Comparison of ENCODE assay signal across 8 cellular contexts in genomic region chr17:56891751-56892150, GRCh38. TPM values are rescaled to one million over a fixed set of nuclear protein-coding genes. Genes with fewer than 3 reads are reported as not detected.
DNase-seq lines count a peak whose midpoint lies in the region; ATAC-seq, FAIRE-seq and TF ChIP-seq lines count a peak whose summit lies in the region.

No MANE protein-coding gene starts in this region.

- POLR2A ChIA-PET in Caco-2 (lab: Charles Lee), result no interaction called here
- POLR2A ChIA-PET in WTC11 (lab: Charles Lee), result no interaction called here
- POLR2A ChIA-PET in H1 (lab: Charles Lee; ENCODE audit: partially characterized antibody), result interaction anchor here (1.0 kb wide), 1 partner anchor 14 kb away, joined by 3 read pairs; no protein-coding TSS in a partner anchor

- peaks cover 0 to 2% of the 10 kb centered on the region in 2 experiments for H4K20me1 ChIP-seq in H1 (replicated peaks in 1 of 2; ENCODE audit: control insufficient read depth in 1 of 2, insufficient read depth in 2 of 2, low read length in 2 of 2)

- H3K9me3 ChIP-seq in Caco-2, result no peaks in the 10 kb centered on the region; the same call in 1 of the 2 replicates
- peaks cover 13 to 16% of the 10 kb centered on the region in 2 experiments for H3K9me3 ChIP-seq in H1 (ENCODE audit: insufficient read depth in 2 of 2, low read depth in 1 of 2, low read length in 1 of 2)
- peaks cover 9% of the 10 kb centered on the region for H3K9me3 ChIP-seq in psoas muscle
- peaks cover 8 to 13% of the 10 kb centered on the region in 2 donors for H3K9me3 ChIP-seq in neuronal stem cell (replicated peaks in 1 of 2; ENCODE audit: control insufficient read depth in 2 of 2, insufficient read depth in 1 of 2, low read depth in 1 of 2, low read length in 2 of 2)

- H3K27me3 ChIP-seq in Caco-2 (replicated peaks; ENCODE audit: control insufficient read depth, insufficient read depth, low read length), result no peaks in the 10 kb centered on the region
- no peaks in the 10 kb centered on the region; a peak in 1 of 7 replicates for H3K27me3 ChIP-seq in H1 (replicated peaks in 1 of 4; ENCODE audit: control insufficient read depth in 3 of 4, extremely low read depth in 1 of 4, insufficient read depth in 3 of 4, low read length in 3 of 4)
- H3K27me3 ChIP-seq in psoas muscle (ENCODE audit: insufficient read depth in 3 of 3, low read length in 2 of 3), result no peaks in the 10 kb centered on the region
- no peaks in the 10 kb centered on the region for H3K27me3 ChIP-seq in neuronal stem cell (ENCODE audit: control insufficient read depth in 3 of 3, insufficient read depth in 3 of 3, low read depth in 1 of 3, low read length in 3 of 3)

- H2BK120ac ChIP-seq in H1 (replicated peaks; ENCODE audit: low read depth, low read length) (no peak overlapping the region), neuronal stem cell (ENCODE audit: low read depth, low read length) (no peak overlapping the region)

- no peak overlapping the region for H2BK12ac ChIP-seq in H1 (ENCODE audit: low read depth, low read length)
- no peak overlapping the region for H2BK12ac ChIP-seq in neuronal stem cell (ENCODE audit: low read length)

- CTCF ChIA-PET in Caco-2 (lab: Charles Lee), result no interaction called here
- CTCF ChIA-PET in WTC11 (lab: Charles Lee), result interaction anchor here (0.6 to 2.1 kb wide), 8 partner anchors 12 to 176 kb away, joined by 3 to 7 read pairs (median 4); partner anchors contain the start of gene TRIM25
- CTCF ChIA-PET in H1 (lab: Charles Lee; ENCODE audit: partially characterized antibody), result interaction anchor here (0.6 to 5.9 kb wide), 12 partner anchors 10 to 550 kb away, joined by 3 to 55 read pairs (median 8); partner anchors contain the start of gene DGKE

- intact Hi-C loops in Caco-2 (cut with micrococcal nuclease; ENCODE audit: unreplicated experiment), result no loop called here
- intact Hi-C loops in psoas muscle (cut with DNase I), result loop anchor here in 1 of 2 donors (5.0 kb wide), 1 partner anchor 46 kb away; no protein-coding TSS in a partner anchor

- H3K36me3 Mint-ChIP-seq in Caco-2 (ENCODE audit: insufficient read depth, unreplicated experiment) (peaks cover 55% of the 10 kb centered on the region), WTC11 (peaks cover 64% of the 10 kb centered on the region)

- no peak overlapping the region for H4K5ac ChIP-seq in H1 (ENCODE audit: insufficient read length, low read depth, low read length)

- H3K4me1 ChIP-seq in Caco-2, result peaks cover 4% of the 10 kb centered on the region
- peaks cover 0 to 4% (median 1%) of the 10 kb centered on the region in 4 experiments; a peak in 3 of 7 replicates for H3K4me1 ChIP-seq in H1 (replicated peaks in 1 of 4; ENCODE audit: control insufficient read depth in 3 of 4, insufficient read depth in 4 of 4, low read length in 3 of 4)
- H3K4me1 ChIP-seq in psoas muscle, result no peaks in the 10 kb centered on the region
- H3K4me1 ChIP-seq in neuronal stem cell (ENCODE audit: control insufficient read depth in 2 of 2, insufficient read depth in 1 of 2, low read depth in 1 of 2, low read length in 2 of 2), result peaks cover 0 to 5% of the 10 kb centered on the region in 2 donors

- TF ChIP-seq RAD21 in H1 (IDR thresholded peaks at IDR 0.05 in 1 of 2, conservative IDR thresholded peaks at IDR 0.05 in 1 of 2; ENCODE audit: low read depth in 2 of 2, low read length in 2 of 2), result peak; percentile 63 to 72

- DNase-seq in Caco-2 (no peak), WTC11 (ENCODE audit: low spot score) (peak; percentile 79), H1 (ENCODE audit: low read depth in 1 of 2, low spot score in 2 of 2) (peak in 1 of 2 experiments; percentile 90), psoas muscle (peak; percentile 37 to 64), neuronal stem cell (ENCODE audit: low spot score) (no peak), pons (ENCODE audit: low spot score) (no peak), omental fat pad (ENCODE audit: low spot score) (no peak), NCI-H2029 treated with DMSO at 0.1 percent for 48 hours (lab: John Stamatoyannopoulos, UW) (no peak)

- no peak overlapping the region for H2AK5ac ChIP-seq in H1 (ENCODE audit: low read depth, low read length)
- no peak overlapping the region for H2AK5ac ChIP-seq in neuronal stem cell (ENCODE audit: low read depth, low read length)

- no peak overlapping the region for H3K23ac ChIP-seq in H1 (ENCODE audit: insufficient read length)
- H3K23ac ChIP-seq in neuronal stem cell (ENCODE audit: low read depth, low read length, poor library complexity), result no peak overlapping the region

- no peak overlapping the region for H3K56ac ChIP-seq in H1 (replicated peaks; ENCODE audit: insufficient read length, low read depth, low read length)

- H4K91ac ChIP-seq in H1 (replicated peaks; ENCODE audit: insufficient read length, low read length) (no peak overlapping the region), neuronal stem cell (ENCODE audit: low read depth, low read length, poor library complexity) (no peak overlapping the region)

- H3K4me1 Mint-ChIP-seq in Caco-2 (ENCODE audit: low read depth, unreplicated experiment) (no peaks in the 10 kb centered on the region), WTC11 (peaks cover 13% of the 10 kb centered on the region)

- no peak overlapping the region for H2BK5ac ChIP-seq in H1 (ENCODE audit: low read depth, low read length)
- no peak overlapping the region for H2BK5ac ChIP-seq in neuronal stem cell (ENCODE audit: low read length)

- no peak overlapping the region for H3K4me2 ChIP-seq in H1 (ENCODE audit: insufficient read depth in 1 of 2, low read depth in 2 of 2, low read length in 2 of 2)
- no peak overlapping the region for H3K4me2 ChIP-seq in neuronal stem cell (ENCODE audit: insufficient read depth, low read length, poor library complexity, severe bottlenecking)

- H3K36me3 ChIP-seq in Caco-2 (ENCODE audit: control insufficient read depth, insufficient read depth, low read length) (peaks cover 13% of the 10 kb centered on the region), H1 (ENCODE audit: control insufficient read depth in 2 of 4, insufficient read depth in 4 of 4, low read length in 3 of 4) (peaks cover 3 to 31% (median 15%) of the 10 kb centered on the region in 4 experiments; a peak in 5 of 8 replicates), psoas muscle (ENCODE audit: insufficient read depth in 1 of 2, low read depth in 1 of 2) (peaks cover 13 to 87% of the 10 kb centered on the region in 2 donors), neuronal stem cell (replicated peaks in 1 of 2; ENCODE audit: control insufficient read depth in 2 of 2, insufficient read depth in 2 of 2, low read length in 2 of 2) (peaks cover 3 to 28% of the 10 kb centered on the region in 2 donors)

- H3K27ac ChIP-seq in H1 (ENCODE audit: low read depth, low read length) (no peak overlapping the region), psoas muscle (no peak overlapping the region), neuronal stem cell (replicated peaks; ENCODE audit: low read length) (no peak overlapping the region)

- H2BK20ac ChIP-seq in H1 (ENCODE audit: low read length), result no peak overlapping the region

- ATAC-seq in WTC11 (peak; percentile 86), psoas muscle (peak in 2 of 4 donors; percentile 46 to 51), omental fat pad (ENCODE audit: low FRiP score) (no peak)

- no peak overlapping the region for H3K4ac ChIP-seq in H1 (replicated peaks; ENCODE audit: insufficient read length, low read depth, low read length)
- no peak overlapping the region for H3K4ac ChIP-seq in neuronal stem cell (ENCODE audit: low read length)

- no peak for TF ChIP-seq EP300 in H1 (IDR thresholded peaks at IDR 0.05; ENCODE audit: borderline replicate concordance in 1 of 2, low read depth in 2 of 2, low read length in 2 of 2)

- TF ChIP-seq CTCF in Caco-2 (IDR thresholded peaks at IDR 0.05; ENCODE audit: insufficient read depth in 1 of 2, low read depth in 1 of 2, low read length in 1 of 2, severe bottlenecking in 1 of 2, unreplicated experiment in 1 of 2) (peak; percentile 17 to 20), WTC11 (IDR thresholded peaks at IDR 0.05) (peak; percentile 72), H1 (IDR thresholded peaks at IDR 0.05; ENCODE audit: control extremely low read depth in 1 of 3, insufficient read depth in 1 of 3, low read depth in 1 of 3, low read length in 3 of 3) (peak; percentile 84 to 93 (median 89)), psoas muscle (IDR thresholded peaks at IDR 0.05) (peak; percentile 43), omental fat pad (IDR thresholded peaks at IDR 0.05) (no peak)

- H2AFZ ChIP-seq in H1 (ENCODE audit: low read length) (no peak overlapping the region), neuronal stem cell (ENCODE audit: low read length) (no peak overlapping the region)

- no peak overlapping the region for H3K14ac ChIP-seq in H1 (ENCODE audit: insufficient read length)
- H3K14ac ChIP-seq in neuronal stem cell (ENCODE audit: low read length), result no peak overlapping the region

- H3K4me3 ChIP-seq in Caco-2 (ENCODE audit: low read depth, low read length), result no peak overlapping the region
- no peak overlapping the region for H3K4me3 ChIP-seq in H1 (ENCODE audit: extremely low read depth in 1 of 4, insufficient read depth in 2 of 4, low read depth in 3 of 4, low read length in 4 of 4)
- H3K4me3 ChIP-seq in psoas muscle, result no peak overlapping the region
- peak overlapping the region in 1 of 2 donors; percentile 16 for H3K4me3 ChIP-seq in neuronal stem cell (ENCODE audit: low read length in 2 of 2)

- WGBS in H1 (ENCODE audit: extremely low coverage in 1 of 2, insufficient coverage in 1 of 2, insufficient read length in 1 of 2, insufficient replicate concordance in 2 of 2, low coverage in 1 of 2, low lambda C conversion rate in 2 of 2, missing lambda C conversion rate in 1 of 2), 2 experiments, result 73% methylated on average over 16 of the region's 16 CpGs; no CpG with 5 or more reads in 1 of the 2 experiments
- 74 to 83% (median 75%) methylated on average over 16 of the region's 16 CpGs for WGBS in psoas muscle, 3 donors
- no CpG with 5 or more reads among the region's 16 CpGs for whole genome bisulfite sequencing in neuronal stem cell (ENCODE audit: extremely low coverage in 2 of 2, insufficient read length in 2 of 2, insufficient replicate concordance in 1 of 2), 2 donors

- H3K27ac Mint-ChIP-seq in Caco-2 (ENCODE audit: unreplicated experiment), result no peak overlapping the region
- H3K27ac Mint-ChIP-seq in WTC11, result no peak overlapping the region

- no peak for FAIRE-seq in H1 (lab: Jason Lieb, UNC)

- no peak overlapping the region for H2BK15ac ChIP-seq in H1 (ENCODE audit: low read length)
- H2BK15ac ChIP-seq in neuronal stem cell (ENCODE audit: low read length), result no peak overlapping the region

- no peaks in the 10 kb centered on the region for H3K27me3 Mint-ChIP-seq in Caco-2 (ENCODE audit: insufficient read depth, unreplicated experiment)
- H3K27me3 Mint-ChIP-seq in WTC11 (ENCODE audit: low read depth), result no peaks in the 10 kb centered on the region

- H3K23me2 ChIP-seq in H1 (ENCODE audit: low read depth, low read length), result peaks cover 6% of the 10 kb centered on the region; the same call in 1 of the 2 replicates

- no peak for TF ChIP-seq POLR2A in H1 (IDR thresholded peaks at IDR 0.05; ENCODE audit: control extremely low read depth in 1 of 2, low read depth in 2 of 2, low read length in 2 of 2)

- H3K18ac ChIP-seq in H1 (ENCODE audit: extremely low read depth, low read length), result no peak overlapping the region
- no peak overlapping the region for H3K18ac ChIP-seq in neuronal stem cell (ENCODE audit: low read length)

- H3K9ac ChIP-seq in H1 (replicated peaks in 1 of 4; ENCODE audit: extremely low read depth in 1 of 4, low read depth in 3 of 4, low read length in 3 of 4), result no peak overlapping the region
- H3K9ac ChIP-seq in neuronal stem cell (ENCODE audit: low read depth, low read length, poor library complexity), result no peak overlapping the region

- BruUV-seq in Caco-2 (replicated peaks; lab: Mats Ljungman, UMichigan), result no TSS peak

- H3K9me3 Mint-ChIP-seq in Caco-2 (ENCODE audit: unreplicated experiment), result peaks cover 28% of the 10 kb centered on the region
- peaks cover 25% of the 10 kb centered on the region for H3K9me3 Mint-ChIP-seq in WTC11

- no peak overlapping the region for H4K8ac ChIP-seq in H1 (ENCODE audit: extremely low read depth, insufficient read depth, low read length)
- H4K8ac ChIP-seq in neuronal stem cell (ENCODE audit: low read depth, low read length), result no peak overlapping the region

- no peaks in the 10 kb centered on the region for H3K79me2 ChIP-seq in H1 (ENCODE audit: control insufficient read depth in 1 of 2, insufficient read depth in 2 of 2, low read length in 2 of 2)

- H3K79me1 ChIP-seq in H1 (ENCODE audit: low read depth, low read length) (no peaks in the 10 kb centered on the region; the same call in 1 of the 2 replicates), neuronal stem cell (ENCODE audit: low read depth, low read length) (no peaks in the 10 kb centered on the region)

- no peak overlapping the region for H3K4me3 Mint-ChIP-seq in Caco-2 (ENCODE audit: unreplicated experiment)
- H3K4me3 Mint-ChIP-seq in WTC11, result no peak overlapping the region

RNA-seq across cellular contexts. Expression of gene TRIM25, which starts 22.1 kb away (rescaled TPM):
- total RNA-seq in Caco-2 (2022) (85.6 and 89.4 TPM in 2 replicates), WTC11 (2021) (36.6 to 49.0 TPM (median 38.9 TPM) in 3 replicates), psoas muscle (10 to 100 TPM; 12.4 to 20.0 (median 17.1) TPM), omental fat pad (100 to 1,000 TPM in 1 of 4 donors, 10 to 100 TPM in 3; 41.4 to 112 (median 78.6) TPM)
- total RNA-seq in H1 (2021; fragmentation: NEBNext Ultra II Directional; extraction: Animal tissue kit (Norgen Biotek cat#: 25700)), result 37.3 and 38.9 TPM in 2 replicates
- polyA plus RNA-seq in H1 (2011; rRNA removed) (16.6 and 23.0 TPM in 2 replicates), psoas muscle (1 to 10 TPM; 5.1 to 9.9 (median 9.2) TPM)
- 17.3 TPM for polyA plus RNA-seq in H1 (2011; cell fraction: cytosol; rRNA removed)
- polyA plus RNA-seq in H1 (2011; cell fraction: nucleus; rRNA removed), result 29.2 TPM
- polyA plus RNA-seq in H1 (2012, experiment 1 of 2), result 22.4 to 33.7 TPM (median 23.7 TPM) in 4 replicates
- 18.4 TPM for polyA plus RNA-seq in H1 (2012, experiment 2 of 2)
- 20.8 TPM for polyA plus RNA-seq in H1 (2013, experiment 1 of 2)
- polyA plus RNA-seq in H1 (2013, experiment 2 of 2), result 16.5 TPM
- 29.4 and 38.0 TPM in 2 replicates for polyA minus RNA-seq in H1 (2011; rRNA and poly(A)+ RNA removed)
- polyA minus RNA-seq in H1 (2011; cell fraction: cytosol; rRNA and poly(A)+ RNA removed), result 28.5 TPM
- 24.9 TPM for polyA minus RNA-seq in H1 (2011; cell fraction: nucleus; rRNA and poly(A)+ RNA removed)
- polyA plus RNA-seq in neuronal stem cell (2013, experiment 1 of 2), result 9.0 TPM
- polyA plus RNA-seq in neuronal stem cell (2013, experiment 2 of 2), result 8.7 TPM

RNA-seq across cellular contexts. Expression of gene DGKE, which starts 57.8 kb away (rescaled TPM):
- total RNA-seq in Caco-2 (2022) (15.5 and 17.6 TPM in 2 replicates), WTC11 (2021) (8.5 to 9.4 TPM (median 9.3 TPM) in 3 replicates), psoas muscle (1 to 10 TPM in 3 of 4 donors, under 1 TPM in 1; 0.76 to 3.2 (median 1.4) TPM), omental fat pad (10 to 100 TPM in 1 of 4 donors, 1 to 10 TPM in 3; 5.9 to 19.4 (median 6.8) TPM)
- total RNA-seq in H1 (2021; fragmentation: NEBNext Ultra II Directional; extraction: Animal tissue kit (Norgen Biotek cat#: 25700)), result 7.4 and 7.7 TPM in 2 replicates
- polyA plus RNA-seq in H1 (2011; rRNA removed) (1.7 and 3.1 TPM in 2 replicates), psoas muscle (under 1 TPM; 0.38 to 0.53 (median 0.52) TPM)
- polyA plus RNA-seq in H1 (2011; cell fraction: cytosol; rRNA removed), result 1.8 TPM
- polyA plus RNA-seq in H1 (2011; cell fraction: nucleus; rRNA removed), result 5.8 TPM
- polyA plus RNA-seq in H1 (2012, experiment 1 of 2), result 1.7 to 3.9 TPM (median 2.7 TPM) in 4 replicates
- 0.50 TPM for polyA plus RNA-seq in H1 (2012, experiment 2 of 2)
- 7.5 TPM for polyA plus RNA-seq in H1 (2013, experiment 1 of 2)
- 7.1 TPM for polyA plus RNA-seq in H1 (2013, experiment 2 of 2)
- 4.4 and 6.0 TPM in 2 replicates for polyA minus RNA-seq in H1 (2011; rRNA and poly(A)+ RNA removed)
- 1.9 TPM for polyA minus RNA-seq in H1 (2011; cell fraction: cytosol; rRNA and poly(A)+ RNA removed)
- 15.4 TPM for polyA minus RNA-seq in H1 (2011; cell fraction: nucleus; rRNA and poly(A)+ RNA removed)
- 3.7 TPM for polyA plus RNA-seq in neuronal stem cell (2013, experiment 1 of 2)
- polyA plus RNA-seq in neuronal stem cell (2013, experiment 2 of 2), result 3.2 TPM

RNA-seq across cellular contexts. Expression of gene C17orf67, which starts 58.0 kb away (rescaled TPM):
- total RNA-seq in Caco-2 (2022), result 2.9 and 4.6 TPM in 2 replicates
- 3.0 to 3.4 TPM (median 3.3 TPM) in 3 replicates for total RNA-seq in WTC11 (2021)
- 1.9 and 2.2 TPM in 2 replicates for total RNA-seq in H1 (2021; fragmentation: NEBNext Ultra II Directional; extraction: Animal tissue kit (Norgen Biotek cat#: 25700))
- polyA plus RNA-seq in H1 (2011; rRNA removed), result 0.52 and 0.67 TPM in 2 replicates
- polyA plus RNA-seq in H1 (2011; cell fraction: cytosol; rRNA removed), result 0.72 TPM
- 1.0 TPM for polyA plus RNA-seq in H1 (2011; cell fraction: nucleus; rRNA removed)
- polyA plus RNA-seq in H1 (2012, experiment 1 of 2), result 1.1 to 1.4 TPM (median 1.1 TPM) in 4 replicates
- polyA plus RNA-seq in H1 (2012, experiment 2 of 2), result 0.28 TPM
- polyA plus RNA-seq in H1 (2013, experiment 1 of 2), result 1.4 TPM
- 1.0 TPM for polyA plus RNA-seq in H1 (2013, experiment 2 of 2)
- polyA minus RNA-seq in H1 (2011; rRNA and poly(A)+ RNA removed), result 0.32 and 0.61 TPM in 2 replicates
- 0.51 TPM for polyA minus RNA-seq in H1 (2011; cell fraction: cytosol; rRNA and poly(A)+ RNA removed)
- 0.50 TPM for polyA minus RNA-seq in H1 (2011; cell fraction: nucleus; rRNA and poly(A)+ RNA removed)
- total RNA-seq in psoas muscle, result 1 to 10 TPM in 1 of 4 donors, under 1 TPM in 3; 0.20 to 1.1 (median 0.35) TPM
- under 1 TPM in 2 of 3 donors, not detected in 1; 0.14 to 0.16 TPM for polyA plus RNA-seq in psoas muscle
- polyA plus RNA-seq in neuronal stem cell (2013, experiment 1 of 2), result 1.4 TPM
- 1.4 TPM for polyA plus RNA-seq in neuronal stem cell (2013, experiment 2 of 2)
- total RNA-seq in omental fat pad, result 1 to 10 TPM in 2 of 4 donors, under 1 TPM in 2; 0.44 to 5.4 (median 1.3) TPM

Comparison
In these comparisons a context has a peak if more than half of its experiments do, and no peak if none do; other contexts are left out.
1. DNase-seq: peak in WTC11 (single experiment) and psoas muscle (2 of 2); none in Caco-2 (0 of 2), neuronal stem cell (single experiment), pons (single experiment), omental fat pad (single experiment) and NCI-H2029 treated with DMSO at 0.1 percent for 48 hours (single experiment).
2. CTCF ChIP-seq: peak in Caco-2 (2 of 2), WTC11 (single experiment), H1 (3 of 3) and psoas muscle (single experiment); none in omental fat pad (0 of 3).